ENCODE assay signal across 9 cellular contexts in the genomic region with DNA sequence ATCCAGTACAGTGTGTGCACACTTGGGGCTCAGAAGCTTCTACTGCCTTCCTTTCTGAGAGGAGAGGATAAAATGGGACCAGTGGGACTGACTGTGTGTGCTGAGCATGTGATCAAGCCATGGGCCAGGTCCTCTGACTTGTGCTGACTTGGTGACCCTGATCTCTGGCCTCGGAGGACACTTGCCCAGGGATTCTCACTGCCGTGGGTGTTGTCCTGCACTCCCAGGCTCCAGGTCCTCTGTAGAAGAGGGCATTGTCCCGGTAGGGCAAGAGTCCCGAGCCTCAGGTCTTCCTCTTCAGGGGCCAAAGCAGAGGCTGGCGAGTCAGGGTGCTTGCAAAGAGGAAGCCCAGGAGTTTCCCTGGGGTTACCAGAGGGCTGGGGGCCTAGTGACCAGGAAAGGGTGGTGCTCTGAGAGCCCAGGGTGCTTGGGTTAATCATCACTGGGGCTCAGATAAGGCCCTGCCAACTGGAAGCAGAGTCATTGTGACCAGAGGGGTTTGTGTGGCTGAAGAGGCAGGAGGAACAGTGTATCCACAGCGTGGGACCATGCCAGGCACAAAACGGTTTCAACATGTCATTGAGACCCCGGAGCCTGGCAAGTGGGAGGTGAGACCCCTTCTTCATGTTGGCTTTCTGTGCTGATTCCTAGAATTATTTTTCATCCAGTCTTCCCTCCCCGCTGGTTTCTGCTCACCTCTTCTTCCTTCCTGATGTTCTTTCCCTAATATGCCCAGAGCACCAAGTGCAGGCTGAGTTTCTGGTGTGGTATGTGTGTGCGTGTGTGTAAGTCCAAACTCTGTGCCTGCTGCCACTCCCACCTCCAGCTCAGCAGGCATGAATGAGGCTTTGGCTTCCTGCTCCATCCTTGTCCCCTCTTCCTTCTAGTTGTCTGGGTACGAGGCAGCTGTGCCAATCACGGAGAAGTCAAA. TPM values are rescaled to one million over a fixed set of nuclear protein-coding genes. Genes with fewer than 3 reads are reported as not detected.
DNase-seq lines count a peak whose midpoint lies in the region; ATAC-seq and TF ChIP-seq lines count a peak whose summit lies in the region.
"Had no signal": no experiment of that assay in that cellular context is flagged by ENCODE, and none has a peak within 500 bp of the region (broad histone marks: within the 10 kb centered on the region; RNA-seq: fewer than 3 reads in every experiment).

Gene GCKR, plus strand, starts transcription at position 483 of the 931 bp plus-strand sequence. Its CDS starts 66 bp downstream, at position 549.

- peak within 1 kb of the TSS; percentile 26 to 79 (median 72) for H3K27ac ChIP-seq in stomach

- H3K27me3 Mint-ChIP-seq in activated naive CD4-positive, alpha-beta T cell treated with anti-CD3 and anti-CD28 coated beads, Interleukin-2, amount 50 U/mL, for 24 hours, result peaks cover 28% of the 10 kb centered on the region
- peaks cover 41% of the 10 kb centered on the region for H3K27me3 Mint-ChIP-seq in activated CD8-positive, alpha-beta T cell treated with anti-CD3 and anti-CD28 coated beads for 36 hours

- 27 to 46% (median 42%) methylated on average over 10 to 12 of the region's 12 CpGs for WGBS in stomach, 5 donors

- no peaks in the 10 kb centered on the region for H3K36me3 Mint-ChIP-seq in activated naive CD4-positive, alpha-beta T cell treated with anti-CD3 and anti-CD28 coated beads, Interleukin-2, amount 50 U/mL, for 24 hours
- peaks cover 6 to 8% of the 10 kb centered on the region in 2 donors for H3K36me3 Mint-ChIP-seq in activated naive CD4-positive, alpha-beta T cell treated with anti-CD3 and anti-CD28 coated beads, Interleukin-2, amount 50 U/mL, for 72 hours
- H3K36me3 Mint-ChIP-seq in activated CD8-positive, alpha-beta T cell treated with anti-CD3 and anti-CD28 coated beads for 36 hours (ENCODE audit: low read depth), result no peaks in the 10 kb centered on the region

- H3K4me1 Mint-ChIP-seq in activated naive CD4-positive, alpha-beta T cell treated with anti-CD3 and anti-CD28 coated beads, Interleukin-2, amount 50 U/mL, for 24 hours, result peaks cover 10% of the 10 kb centered on the region
- peaks cover 6% of the 10 kb centered on the region for H3K4me1 Mint-ChIP-seq in activated CD8-positive, alpha-beta T cell treated with anti-CD3 and anti-CD28 coated beads for 36 hours (ENCODE audit: low read depth)

- no peak for TF ChIP-seq POLR2A in stomach (IDR thresholded peaks at IDR 0.05)

- POLR2A ChIA-PET in activated CD8-positive, alpha-beta T cell treated with anti-CD3 and anti-CD28 coated beads for 36 hours (lab: Charles Lee), result no interaction called here

- no peak within 1 kb of the TSS for H3K27ac Mint-ChIP-seq in activated naive CD4-positive, alpha-beta T cell treated with anti-CD3 and anti-CD28 coated beads, Interleukin-2, amount 50 U/mL, for 24 hours
- no peak within 1 kb of the TSS for H3K27ac Mint-ChIP-seq in activated naive CD4-positive, alpha-beta T cell treated with anti-CD3 and anti-CD28 coated beads, Interleukin-2, amount 50 U/mL, for 72 hours
- H3K27ac Mint-ChIP-seq in activated CD8-positive, alpha-beta T cell treated with anti-CD3 and anti-CD28 coated beads for 36 hours, result no peak within 1 kb of the TSS

- no peak for ATAC-seq in activated naive CD4-positive, alpha-beta T cell treated with anti-CD3 and anti-CD28 coated beads, Interleukin-2, amount 50 U/mL, for 72 hours
- ATAC-seq in activated CD8-positive, alpha-beta T cell treated with anti-CD3 and anti-CD28 coated beads for 36 hours, result no peak
- no peak for ATAC-seq in GM21723 (IDR thresholded peaks at IDR 0.05; ENCODE audit: unreplicated experiment)

- intact Hi-C loops in activated CD8-positive, alpha-beta T cell treated with anti-CD3 and anti-CD28 coated beads for 36 hours (cut with micrococcal nuclease), result no loop called here
- intact Hi-C loops in stomach (cut with DNase I; ENCODE audit: low total_unique reads), result no loop called here

- no peaks in the 10 kb centered on the region for H3K9me3 ChIP-seq in stomach

- H3K4me1 ChIP-seq in stomach, result peaks cover 0 to 27% (median 25%) of the 10 kb centered on the region in 4 donors

- no peak for DNase-seq in activated naive CD4-positive, alpha-beta T cell treated with anti-CD3 and anti-CD28 coated beads, Interleukin-2, amount 50 U/mL, for 72 hours (ENCODE audit: low spot score in 2 of 2)
- no peak for DNase-seq in activated CD8-positive, alpha-beta T cell treated with anti-CD3 and anti-CD28 coated beads for 36 hours
- DNase-seq in hepatic stellate cell (ENCODE audit: low spot score), result peak; percentile 17
- DNase-seq in stomach, result peak; percentile 70
- no peak for DNase-seq in ureter (ENCODE audit: low spot score)
- DNase-seq in Kasumi-1 (lab: John Stamatoyannopoulos, UW), result no peak
- DNase-seq: NCI-H1694 treated with DMSO at 0.1 percent for 48 hours had no signal

- no peaks in the 10 kb centered on the region for H3K9me3 Mint-ChIP-seq in activated naive CD4-positive, alpha-beta T cell treated with anti-CD3 and anti-CD28 coated beads, Interleukin-2, amount 50 U/mL, for 24 hours
- no peaks in the 10 kb centered on the region for H3K9me3 Mint-ChIP-seq in activated naive CD4-positive, alpha-beta T cell treated with anti-CD3 and anti-CD28 coated beads, Interleukin-2, amount 50 U/mL, for 72 hours
- H3K9me3 Mint-ChIP-seq in activated CD8-positive, alpha-beta T cell treated with anti-CD3 and anti-CD28 coated beads for 36 hours, result no peaks in the 10 kb centered on the region

- peak within 1 kb of the TSS in 3 of 4 donors; percentile 8 to 32 (median 20) for H3K4me3 ChIP-seq in stomach

- CTCF ChIA-PET in activated CD8-positive, alpha-beta T cell treated with anti-CD3 and anti-CD28 coated beads for 36 hours (lab: Charles Lee), result no interaction called here

- peaks cover 0 to 7% (median 0%) of the 10 kb centered on the region in 4 donors for H3K36me3 ChIP-seq in stomach

- TF ChIP-seq EP300 in stomach (IDR thresholded peaks at IDR 0.05), result no peak

- TF ChIP-seq CTCF in activated CD8-positive, alpha-beta T cell treated with anti-CD3 and anti-CD28 coated beads for 36 hours (IDR thresholded peaks at IDR 0.05), result no peak
- no peak for TF ChIP-seq CTCF in stomach (IDR thresholded peaks at IDR 0.05)

- H3K4me3 Mint-ChIP-seq in activated naive CD4-positive, alpha-beta T cell treated with anti-CD3 and anti-CD28 coated beads, Interleukin-2, amount 50 U/mL, for 24 hours, result peak within 1 kb of the TSS; percentile 66
- H3K4me3 Mint-ChIP-seq in activated CD8-positive, alpha-beta T cell treated with anti-CD3 and anti-CD28 coated beads for 36 hours, result peak within 1 kb of the TSS; percentile 47

- peaks cover 0 to 23% (median 3%) of the 10 kb centered on the region in 3 donors for H3K27me3 ChIP-seq in stomach

RNA-seq across cellular contexts. Expression of gene GCKR, which starts in this region (rescaled TPM):
- not detected for total RNA-seq in activated naive CD4-positive, alpha-beta T cell treated with anti-CD3 and anti-CD28 coated beads, Interleukin-2, amount 50 U/mL, for 72 hours
- total RNA-seq in activated CD8-positive, alpha-beta T cell treated with anti-CD3 and anti-CD28 coated beads for 36 hours, result not detected
- 10 to 100 TPM in 4 of 5 donors, not detected in 1; 13.4 to 45.5 (median 33.3) TPM for total RNA-seq in stomach
- polyA plus RNA-seq in stomach, result 10 to 100 TPM in 1 of 3 donors, 1 to 10 TPM in 2; 1.2 to 13.3 (median 2.1) TPM
- total RNA-seq in ureter, result 1.9 TPM

Comparison
In these comparisons a context has a peak if more than half of its experiments do, and no peak if none do; other contexts are left out.
1. DNase-seq: peak in hepatic stellate cell (single experiment) and stomach (single experiment); none in activated naive CD4-positive, alpha-beta T cell treated with anti-CD3 and anti-CD28 coated beads, Interleukin-2, amount 50 U/mL, for 72 hours (0 of 2), activated CD8-positive, alpha-beta T cell treated with anti-CD3 and anti-CD28 coated beads for 36 hours (single experiment), ureter (single experiment) and Kasumi-1 (0 of 2).